Comparison of ENCODE assay signal across 9 cellular contexts in genomic region chr3:119293761-119294401, GRCh38. TPM values are rescaled to one million over a fixed set of nuclear protein-coding genes. Genes with fewer than 3 reads are reported as not detected.
A peak's percentile ranks its signal among the peaks of the same experiment; 100 is the strongest.
DNase-seq lines count a peak whose midpoint lies in the region; ATAC-seq and TF ChIP-seq lines count a peak whose summit lies in the region.
"Had no signal": no experiment of that assay in that cellular context is flagged by ENCODE, and none has a peak within 500 bp of the region (broad histone marks: within the 10 kb centered on the region; RNA-seq: fewer than 3 reads in every experiment).

TSS of gene ARHGAP31 (plus strand) at chr3:119294383. CDS start at chr3:119294905, 522 bp downstream.

- peak within 1 kb of the TSS; percentile 74 to 96 (median 87) for H3K9ac ChIP-seq in subcutaneous abdominal adipose tissue (ENCODE audit: low read length in 5 of 5)

- peak; percentile 37 for ATAC-seq in HG03139 (IDR thresholded peaks at IDR 0.05; ENCODE audit: unreplicated experiment)

- H3K9me3 ChIP-seq in BE2C (no peaks in the 10 kb centered on the region), neuron (ENCODE audit: low read length) (no peaks in the 10 kb centered on the region), subcutaneous abdominal adipose tissue (ENCODE audit: control insufficient read depth in 5 of 5, low read length in 5 of 5) (no peaks in the 10 kb centered on the region)

- DNase-seq in BE2C (peak; percentile 69), RPMI7951 (ENCODE audit: low read depth) (peak; percentile 77), fibroblast of villous mesenchyme (ENCODE audit: low read depth) (peak; percentile 80)
- DNase-seq in activated T-helper 9 cell treated with anti-CD3 and anti-CD28 coated beads, Interleukin-2, amount 50 U/mL, for 16 hours (ENCODE audit: low read depth): peak; percentile 82

- H3K4me1 ChIP-seq in BE2C: no peaks in the 10 kb centered on the region
- peaks cover 21% of the 10 kb centered on the region for H3K4me1 ChIP-seq in neuron (ENCODE audit: insufficient read depth, low read length)
- peaks cover 2 to 56% (median 48%) of the 10 kb centered on the region in 5 donors for H3K4me1 ChIP-seq in subcutaneous abdominal adipose tissue (ENCODE audit: control insufficient read depth in 5 of 5, insufficient read depth in 5 of 5, low read length in 5 of 5)

- H2AFZ ChIP-seq in neuron (ENCODE audit: low read depth, low read length): peak within 1 kb of the TSS; percentile 98

- TF ChIP-seq CTCF in BE2C (IDR thresholded peaks at IDR 0.05; ENCODE audit: low read depth, low read length) (no peak), fibroblast of villous mesenchyme (IDR thresholded peaks at IDR 0.05; ENCODE audit: insufficient read depth, low read depth, low read length) (no peak)

- H3K27ac ChIP-seq in subcutaneous abdominal adipose tissue (ENCODE audit: low read depth, low read length): peak within 1 kb of the TSS; percentile 96
- H3K27ac ChIP-seq: epithelial cell of prostate had no signal

- peak; percentile 53 for TF ChIP-seq POLR2A in GM18951 (IDR thresholded peaks at IDR 0.05; ENCODE audit: extremely low read depth, insufficient read depth, insufficient read length)

- in situ Hi-C loops in GM18951 (cut with MboI; ENCODE audit: low sequenced_read_pairs, unreplicated experiment): loop anchor here (25.0 kb wide), 1 partner anchor 393 kb away; the partner anchor contains the start of gene COX17

- H3K4me3 ChIP-seq in BE2C (ENCODE audit: low read depth, low read length) (peak within 1 kb of the TSS; percentile 85), fibroblast of villous mesenchyme (ENCODE audit: low read depth, low read length) (peak within 1 kb of the TSS; percentile 80), neuron (ENCODE audit: low read length) (peak within 1 kb of the TSS; percentile 69), subcutaneous abdominal adipose tissue (ENCODE audit: low read depth in 1 of 5, low read length in 5 of 5) (peak within 1 kb of the TSS; percentile 74 to 98 (median 92))

- no peaks in the 10 kb centered on the region for H3K27me3 ChIP-seq in BE2C
- peaks cover 8% of the 10 kb centered on the region for H3K27me3 ChIP-seq in neuron (ENCODE audit: insufficient read depth, low read length)
- no peaks in the 10 kb centered on the region for H3K27me3 ChIP-seq in subcutaneous abdominal adipose tissue (ENCODE audit: control insufficient read depth in 5 of 5, insufficient read depth in 4 of 5, low read length in 5 of 5)

- H3K36me3 ChIP-seq in BE2C: no peaks in the 10 kb centered on the region
- H3K36me3 ChIP-seq in neuron (ENCODE audit: insufficient read depth, low read length): no peaks in the 10 kb centered on the region
- H3K36me3 ChIP-seq in subcutaneous abdominal adipose tissue (ENCODE audit: control insufficient read depth in 5 of 5, insufficient read depth in 5 of 5, low read length in 5 of 5): peaks cover 0 to 11% (median 3%) of the 10 kb centered on the region in 5 donors

RNA-seq across cellular contexts. Expression of gene ARHGAP31, which starts in this region (rescaled TPM):
- polyA plus RNA-seq in BE2C (2012; ENCODE audit: insufficient read depth, insufficient read length, low read depth): 2.5 TPM
- total RNA-seq in RPMI7951 (2014; rRNA removed; shearing (Covaris generic)): 4.2 and 4.7 TPM in 2 replicates
- 15.1 and 15.5 TPM in 2 replicates for total RNA-seq in fibroblast of villous mesenchyme

Comparison
In these comparisons a context has a peak if more than half of its experiments do, and no peak if none do; other contexts are left out.
1. Peak in every context shown above with its lines: DNase-seq, ATAC-seq, H3K4me3 ChIP-seq and H3K27ac ChIP-seq.